ENCODE assay signal across 8 cellular contexts in genomic region chr1:200351826-200352549, GRCh38. TPM values are rescaled to one million over a fixed set of nuclear protein-coding genes. Genes with fewer than 3 reads are reported as not detected.
DNase-seq lines count a peak whose midpoint lies in the region; ATAC-seq and TF ChIP-seq lines count a peak whose summit lies in the region.

No MANE protein-coding gene starts in this region.

- H3K4me1 Mint-ChIP-seq in effector memory CD8-positive, alpha-beta T cell (ENCODE audit: low read depth in 2 of 2), result peaks cover 17 to 28% of the 10 kb centered on the region in 2 donors

- POLR2A ChIA-PET in PC-3 (lab: Charles Lee; ENCODE audit: unreplicated experiment), result no interaction called here

- H3K9ac ChIP-seq in PC-3 (ENCODE audit: low read length), result no peak overlapping the region
- peak overlapping the region; percentile 29 for H3K9ac ChIP-seq in smooth muscle cell (ENCODE audit: low read depth)

- ATAC-seq in GM21825 (IDR thresholded peaks at IDR 0.05; ENCODE audit: unreplicated experiment) (peak; percentile 52), PC-3 (peak; percentile 35)
- peak; percentile 76 for ATAC-seq in effector memory CD8-positive, alpha-beta T cell (replicated peaks)

- H3K9me3 ChIP-seq in PC-3 (ENCODE audit: low read length) (no peaks in the 10 kb centered on the region), smooth muscle cell (replicated peaks; ENCODE audit: low read depth) (no peaks in the 10 kb centered on the region)

- H3K36me3 ChIP-seq in PC-3 (ENCODE audit: low read depth, low read length) (no peaks in the 10 kb centered on the region), smooth muscle cell (ENCODE audit: low read depth) (no peaks in the 10 kb centered on the region)

- H3K27me3 Mint-ChIP-seq in effector memory CD8-positive, alpha-beta T cell, result no peaks in the 10 kb centered on the region

- TF ChIP-seq CTCF in PC-3 (conservative IDR thresholded peaks at IDR 0.05; ENCODE audit: low read depth, low read length) (no peak), smooth muscle cell (IDR thresholded peaks at IDR 0.05; ENCODE audit: borderline replicate concordance, insufficient read depth, poor library complexity, severe bottlenecking) (no peak)

- no TSS peak for BruUV-seq in PC-3 (replicated peaks; lab: Mats Ljungman, UMichigan)

- 0 out of 2 replicates have a peak overlapping the region, but pooled peaks have one; percentile 17 for H2AFZ ChIP-seq in PC-3 (ENCODE audit: low read length)
- H2AFZ ChIP-seq in smooth muscle cell (ENCODE audit: low read depth), result no peak overlapping the region

- intact Hi-C loops in PC-3 (cut with micrococcal nuclease), result no loop called here

- CTCF ChIA-PET in PC-3 (lab: Charles Lee), result interaction anchor here (0.6 kb wide), 1 partner anchor 21 kb away, joined by 3 read pairs; no protein-coding TSS in a partner anchor

- H3K4me3 Mint-ChIP-seq in effector memory CD8-positive, alpha-beta T cell, result peak overlapping the region; percentile 59 to 70

- no peaks in the 10 kb centered on the region for H3K36me3 Mint-ChIP-seq in effector memory CD8-positive, alpha-beta T cell (ENCODE audit: insufficient read depth)

- H4K20me1 ChIP-seq in PC-3 (ENCODE audit: low read length), result no peaks in the 10 kb centered on the region
- H4K20me1 ChIP-seq in smooth muscle cell (ENCODE audit: low read depth), result no peaks in the 10 kb centered on the region

- no peaks in the 10 kb centered on the region for H3K9me2 ChIP-seq in PC-3 (replicated peaks; ENCODE audit: low read length)

- H3F3A ChIP-seq in PC-3 (ENCODE audit: low read length, unreplicated experiment) (no peaks in the 10 kb centered on the region), smooth muscle cell (ENCODE audit: low read depth) (peaks cover 18% of the 10 kb centered on the region)

- peak overlapping the region; percentile 41 for H3K4me2 ChIP-seq in PC-3 (ENCODE audit: low read length)
- H3K4me2 ChIP-seq in smooth muscle cell, result peak overlapping the region; percentile 77

- DNase-seq in GM04504 (ENCODE audit: low read depth), result peak; percentile 94
- DNase-seq in PC-3, result no peak
- peak in 1 of 3 experiments; percentile 8 for DNase-seq in effector memory CD8-positive, alpha-beta T cell
- no peak for DNase-seq in smooth muscle cell (lab: John Stamatoyannopoulos, UW; ENCODE audit: unreplicated experiment)
- no peak for DNase-seq in NCI-H510A (lab: John Stamatoyannopoulos, UW)
- no peak for DNase-seq in NK-92 treated with Interleukin-12 subunit alpha and Interleukin-12 subunit beta, amount 100 ng/mL, for 24 hours (lab: John Stamatoyannopoulos, UW)
- DNase-seq in HT-29 (ENCODE audit: low spot score), result no peak

- H3K27ac ChIP-seq in PC-3 (ENCODE audit: low read length), result no peak overlapping the region
- peak overlapping the region; percentile 97 for H3K27ac ChIP-seq in smooth muscle cell (ENCODE audit: low read depth)

- H3K27ac Mint-ChIP-seq in effector memory CD8-positive, alpha-beta T cell, result peak overlapping the region; percentile 85 to 93

- H3K9me3 Mint-ChIP-seq in effector memory CD8-positive, alpha-beta T cell, result no peaks in the 10 kb centered on the region

- H3K4me1 ChIP-seq in PC-3 (ENCODE audit: insufficient read depth, low read length), result 0 out of 2 replicates have a peak, but pooled peaks cover 4% of the 10 kb centered on the region
- H3K4me1 ChIP-seq in smooth muscle cell (ENCODE audit: low read depth), result peaks cover 14% of the 10 kb centered on the region

- H3K4me3 ChIP-seq in PC-3 (ENCODE audit: low read length) (peak overlapping the region; percentile 0; the same call in 1 of the 2 replicates), smooth muscle cell (peak overlapping the region; percentile 25)

- H3K79me2 ChIP-seq in PC-3 (ENCODE audit: low read length) (no peaks in the 10 kb centered on the region), smooth muscle cell (ENCODE audit: low read depth) (no peaks in the 10 kb centered on the region)

- WGBS in smooth muscle cell (ENCODE audit: low lambda C conversion rate), result 24% methylated on average over 4 of the region's 4 CpGs

- H3K27me3 ChIP-seq in PC-3 (ENCODE audit: low read length) (no peaks in the 10 kb centered on the region), smooth muscle cell (ENCODE audit: low read depth) (no peaks in the 10 kb centered on the region)

RNA-seq across cellular contexts. Expression of gene ZNF281, which starts 57.8 kb away (rescaled TPM):
- 23.3 and 26.6 TPM in 2 replicates for total RNA-seq in PC-3 (2014; rRNA removed)
- total RNA-seq in smooth muscle cell, result 59.4 and 64.4 TPM in 2 replicates
- 34.4 and 35.0 TPM in 2 replicates for polyA plus RNA-seq in smooth muscle cell
- 5.9 and 6.8 TPM in 2 replicates for total RNA-seq in HT-29 (2014; rRNA removed; shearing (Covaris generic))
